In the genomic region with DNA sequence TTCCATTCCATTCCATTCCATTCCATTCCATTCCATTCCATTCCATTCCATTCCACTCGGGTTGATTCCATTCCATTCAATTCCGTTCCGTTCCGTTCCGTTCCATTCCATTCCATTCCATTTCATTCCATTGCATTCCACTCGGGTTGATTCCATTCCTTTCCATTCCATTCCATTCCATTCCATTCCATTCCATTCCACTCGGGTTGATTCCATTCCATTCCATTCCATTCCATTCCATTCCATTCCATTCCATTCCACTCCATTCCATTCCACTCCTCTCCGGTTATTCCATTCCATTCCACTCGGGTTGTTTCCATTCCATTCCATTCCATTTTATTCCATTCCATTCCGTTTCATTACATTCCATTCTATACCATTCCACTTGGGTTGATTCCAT, we compare ENCODE assay signal across 8 cellular contexts.
DNase-seq lines count a peak whose midpoint lies in the region; ATAC-seq, FAIRE-seq and TF ChIP-seq lines count a peak whose summit lies in the region.
"Not testable (repeated sequence)": the region's sequence is repeated elsewhere in the genome, so short reads cannot be mapped to it uniquely, and the experiment has no call there.

No MANE protein-coding gene starts in this region.

- not testable (repeated sequence) for TF ChIP-seq POLR2A in GM18505 (IDR thresholded peaks at IDR 0.05; ENCODE audit: borderline replicate concordance, extremely low read depth, insufficient read depth, insufficient read length)

- not testable (repeated sequence) for DNase-seq in heart right ventricle, pancreas

- TF ChIP-seq CTCF in heart right ventricle (IDR thresholded peaks at IDR 0.05); pancreas (IDR thresholded peaks at IDR 0.05): not testable (repeated sequence)

- intact Hi-C loops in heart right ventricle (cut with DNase I); pancreas (cut with DNase I): not testable (repeated sequence)

- H3K27me3 ChIP-seq in heart right ventricle, pancreas: not testable (repeated sequence)

- not testable (repeated sequence) for H3K4me1 ChIP-seq in heart right ventricle, pancreas

- FAIRE-seq in pancreas (lab: Jason Lieb, UNC): not testable (repeated sequence)

- ATAC-seq in GM18505 (IDR thresholded peaks at IDR 0.05; ENCODE audit: unreplicated experiment) (peak; percentile 51), GM19328 (IDR thresholded peaks at IDR 0.05; ENCODE audit: unreplicated experiment) (peak; percentile 40), GM21529 (IDR thresholded peaks at IDR 0.05; ENCODE audit: unreplicated experiment) (peak; percentile 56), HG02870 (IDR thresholded peaks at IDR 0.05; ENCODE audit: unreplicated experiment) (peak; percentile 50), HG03196 (IDR thresholded peaks at IDR 0.05; ENCODE audit: unreplicated experiment) (peak; percentile 63), SK-N-SH treated with all-trans-retinoic acid at 6 μM for 48 hours (peak; percentile 74), heart right ventricle (peak; percentile 63 to 92 (median 82)), pancreas (peak; percentile 70 to 84 (median 74))

- H3K9me3 ChIP-seq in heart right ventricle: peaks cover 0 to 17% (median 0%) of the 10 kb centered on the region in 11 donors
- not testable (repeated sequence) for H3K9me3 ChIP-seq in pancreas

- H3K27ac ChIP-seq in heart right ventricle, pancreas: not testable (repeated sequence)

- WGBS in heart right ventricle, 2 donors: 59% methylated on average over 2 to 5 of the region's 10 CpGs
- WGBS in pancreas, 2 donors: 37 to 44% methylated on average over 5 of the region's 10 CpGs

- not testable (repeated sequence) for H3K36me3 ChIP-seq in heart right ventricle, pancreas

- not testable (repeated sequence) for H3K4me3 ChIP-seq in heart right ventricle, pancreas
